8 cellular contexts compared by ENCODE assay signal in the genomic region with DNA sequence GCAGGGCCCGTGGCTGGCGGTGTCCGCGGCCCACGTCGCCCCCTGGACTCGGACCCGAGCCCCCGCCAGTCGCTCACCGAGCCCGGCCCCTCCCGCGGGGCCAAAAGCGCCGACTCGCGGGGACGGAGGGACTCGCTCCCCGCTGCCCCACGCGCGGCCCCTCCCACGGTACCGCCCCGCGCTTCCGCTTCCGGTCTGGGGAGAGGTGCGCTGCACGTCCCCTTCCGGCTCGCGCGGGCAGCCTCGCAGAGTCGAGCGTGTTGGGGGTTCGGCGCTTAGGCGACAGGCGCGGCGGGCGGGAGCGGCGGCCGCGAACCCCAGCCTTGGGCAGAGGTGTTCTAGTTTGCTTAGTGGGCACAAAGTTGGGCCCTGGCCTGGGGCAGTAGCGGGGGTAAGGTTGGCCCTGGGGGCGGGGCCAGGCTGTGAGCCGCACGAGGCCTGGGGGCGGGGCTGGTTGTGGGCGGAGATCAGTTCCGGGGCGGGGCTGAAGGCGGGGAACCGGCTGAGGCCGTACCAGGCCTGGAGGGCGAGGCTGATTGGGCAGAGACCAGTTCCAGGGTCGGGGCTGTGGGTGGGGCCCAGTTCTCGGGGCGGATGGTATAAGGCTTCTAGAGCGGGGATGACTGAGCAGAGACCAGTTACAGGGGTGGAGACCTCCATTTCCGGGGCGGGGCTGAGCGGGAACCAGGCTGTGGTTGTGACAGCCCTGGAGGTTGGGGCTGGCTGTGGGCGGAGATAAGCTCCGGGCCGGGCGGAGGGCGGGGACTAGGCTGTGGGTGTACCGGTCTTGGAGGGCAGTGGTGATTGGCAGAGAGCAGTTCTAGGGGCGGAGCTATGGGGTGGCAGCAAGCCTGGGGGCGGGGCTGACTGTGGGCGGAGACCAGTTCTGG. TPM values are rescaled to one million over a fixed set of nuclear protein-coding genes. Genes with fewer than 3 reads are reported as not detected.
DNase-seq lines count a peak whose midpoint lies in the region; ATAC-seq and TF ChIP-seq lines count a peak whose summit lies in the region.

Gene MBD3L1 (plus strand): TSS at position 246 of the 890 bp plus-strand sequence. CDS start 10,302 bp downstream, outside the sequence.
Gene ZNF558 (minus strand): TSS at position 173 of the 890 bp plus-strand sequence. CDS start 9,645 bp downstream, outside the sequence.

- peaks cover 42% of the 10 kb centered on the region for H3K36me3 Mint-ChIP-seq in activated T-cell treated with anti-CD3 and anti-CD28 coated beads, Interleukin-2, amount 50 U/mL, for 24 hours (ENCODE audit: low read depth)

- H3K4me1 ChIP-seq in HUES64 (ENCODE audit: insufficient read depth, low read length) (no peaks in the 10 kb centered on the region), mucosa of stomach (ENCODE audit: control insufficient read depth, insufficient read depth, low read length) (no peaks in the 10 kb centered on the region)

- peak within 1 kb of the TSS; percentile 88 for H3K4me3 Mint-ChIP-seq in activated T-cell treated with anti-CD3 and anti-CD28 coated beads, Interleukin-2, amount 50 U/mL, for 24 hours

- peaks cover 69% of the 10 kb centered on the region for H3K9me3 ChIP-seq in HUES64 (ENCODE audit: insufficient read depth, low read depth, low read length)
- H3K9me3 ChIP-seq in mucosa of stomach (ENCODE audit: control insufficient read depth, low read length): no peaks in the 10 kb centered on the region

- H3K36me3 ChIP-seq in HUES64 (ENCODE audit: insufficient read depth, low read length) (no peaks in the 10 kb centered on the region), mucosa of stomach (ENCODE audit: control insufficient read depth, insufficient read depth, low read length) (no peaks in the 10 kb centered on the region)

- H3K27me3 Mint-ChIP-seq in activated T-cell treated with anti-CD3 and anti-CD28 coated beads, Interleukin-2, amount 50 U/mL, for 24 hours: no peaks in the 10 kb centered on the region

- peak within 1 kb of the TSS; percentile 76 for H3K4me3 ChIP-seq in HUES64 (ENCODE audit: low read length)
- H3K4me3 ChIP-seq in mucosa of stomach (ENCODE audit: low read length): peak within 1 kb of the TSS; percentile 51

- H3K4me1 Mint-ChIP-seq in activated T-cell treated with anti-CD3 and anti-CD28 coated beads, Interleukin-2, amount 50 U/mL, for 24 hours (ENCODE audit: low read depth): peaks cover 29% of the 10 kb centered on the region

- ATAC-seq in GM21390 (IDR thresholded peaks at IDR 0.05; ENCODE audit: unreplicated experiment): peak; percentile 87

- H3K27ac ChIP-seq in HUES64 (ENCODE audit: low read depth, low read length): peak within 1 kb of the TSS; percentile 81; the same call in 1 of the 2 replicates

- 51% methylated on average over 78 of the region's 78 CpGs for WGBS in HUES64

- H3K9ac ChIP-seq in HUES64 (ENCODE audit: low read depth, low read length): peak within 1 kb of the TSS; percentile 76
- H3K9ac ChIP-seq in mucosa of stomach (ENCODE audit: low read length): peak within 1 kb of the TSS; percentile 90

- H3K27ac Mint-ChIP-seq in activated T-cell treated with anti-CD3 and anti-CD28 coated beads, Interleukin-2, amount 50 U/mL, for 24 hours: peak within 1 kb of the TSS; percentile 97

- H3K27me3 ChIP-seq in HUES64 (ENCODE audit: insufficient read depth, low read length): no peaks in the 10 kb centered on the region
- H3K27me3 ChIP-seq in mucosa of stomach (ENCODE audit: control insufficient read depth, insufficient read depth, low read length): no peaks in the 10 kb centered on the region

- peak; percentile 83 for TF ChIP-seq POLR2A in erythroblast (IDR thresholded peaks at IDR 0.05; ENCODE audit: low read length)

- peaks cover 5% of the 10 kb centered on the region for H3K9me3 Mint-ChIP-seq in activated T-cell treated with anti-CD3 and anti-CD28 coated beads, Interleukin-2, amount 50 U/mL, for 24 hours

- DNase-seq in COLO829 (ENCODE audit: low spot score) (peak; percentile 98), OCI-M1 (lab: John Stamatoyannopoulos, UW) (peak; percentile 100), erythroblast (lab: John Stamatoyannopoulos, UW) (peak; percentile 100)
- DNase-seq in activated T-cell treated with anti-CD3 and anti-CD28 coated beads, Interleukin-2, amount 50 U/mL, for 24 hours: peak; percentile 100
- peak; percentile 98 to 99 for DNase-seq in stimulated activated CD8-positive, alpha-beta memory T cell treated with anti-CD3 and anti-CD28 coated beads, Interleukin-7, amount 100 ng/mL, for 1 hour (ENCODE audit: low read depth in 2 of 2)

RNA-seq across cellular contexts. Expression of gene MBD3L1, which starts in this region (rescaled TPM):
- not detected for polyA plus RNA-seq in HUES64 (2013, experiment 1 of 2)
- polyA plus RNA-seq in HUES64 (2013, experiment 2 of 2): not detected

RNA-seq across cellular contexts. Expression of gene ZNF558, which starts in this region (rescaled TPM):
- polyA plus RNA-seq in HUES64 (2013, experiment 1 of 2): 7.6 TPM
- 8.9 TPM for polyA plus RNA-seq in HUES64 (2013, experiment 2 of 2)

Comparison
In these comparisons a context has a peak if more than half of its experiments do, and no peak if none do; other contexts are left out.
1. Peak in every context shown above with its lines: DNase-seq, ATAC-seq, H3K4me3 ChIP-seq and H3K27ac ChIP-seq.